ENCODE assay signal across 27 cellular contexts in the genomic region with DNA sequence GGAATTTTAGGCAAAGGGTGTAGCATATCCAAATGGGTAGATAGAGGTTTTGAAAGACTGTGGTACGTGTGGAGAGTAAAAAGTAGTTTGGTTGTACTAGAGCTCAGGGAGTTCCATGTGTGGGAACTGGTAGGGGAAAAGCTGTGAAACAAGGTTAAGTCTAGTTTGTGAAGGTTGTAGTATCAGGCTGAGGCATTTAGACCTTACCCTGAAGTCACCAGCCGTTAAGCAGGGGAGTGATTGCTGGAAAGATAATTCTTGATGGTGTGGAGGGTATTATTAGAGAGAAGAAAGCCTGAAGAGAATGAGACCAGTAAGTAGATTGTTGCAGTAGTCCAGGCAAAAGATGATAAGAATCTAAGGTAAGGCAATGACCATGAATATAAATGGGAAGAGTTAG.
"Had no signal": no experiment of that assay in that cellular context is flagged by ENCODE, and none has a peak within 500 bp of the region (broad histone marks: within the 10 kb centered on the region; RNA-seq: fewer than 3 reads in every experiment).

No MANE protein-coding gene starts in this region.

- H3K9me3 ChIP-seq: esophagus muscularis mucosa, heart left ventricle, left lung, lower lobe of right lung, mucosa of descending colon, neutrophil, suprapubic skin, tibial artery, upper lobe of right lung had no signal

- H3K9me3 Mint-ChIP-seq: activated CD4-positive, alpha-beta T cell treated with anti-CD3 and anti-CD28 coated beads, Interleukin-2, amount 10 ng/mL, durations not matched to agents 7 days and 5 days; activated CD8-positive, alpha-beta T cell treated with anti-CD3 and anti-CD28 coated beads for 36 hours; WTC11 had no signal

- H3K4me3 Mint-ChIP-seq: activated CD4-positive, alpha-beta T cell treated with anti-CD3 and anti-CD28 coated beads, Interleukin-2, amount 10 ng/mL, durations not matched to agents 7 days and 5 days; activated CD8-positive, alpha-beta T cell treated with anti-CD3 and anti-CD28 coated beads for 36 hours; activated T-cell treated with anti-CD3 and anti-CD28 coated beads, Interleukin-2, amount 50 U/mL, for 4 hours; nephron progenitor cell; WTC11 had no signal

- H3K27me3 ChIP-seq: brain microvascular endothelial cell, esophagus muscularis mucosa, foreskin keratinocyte, heart left ventricle, left lung, neutrophil, suprapubic skin, tibial artery, upper lobe of right lung had no signal

- H3K27ac Mint-ChIP-seq: activated CD4-positive, alpha-beta T cell treated with anti-CD3 and anti-CD28 coated beads, Interleukin-2, amount 10 ng/mL, durations not matched to agents 7 days and 5 days; activated CD8-positive, alpha-beta T cell treated with anti-CD3 and anti-CD28 coated beads for 36 hours; nephron progenitor cell; WTC11 had no signal

- H3K36me3 ChIP-seq: brain microvascular endothelial cell had no signal

- H3K27ac ChIP-seq: brain microvascular endothelial cell, esophagus muscularis mucosa, foreskin keratinocyte, heart left ventricle, left lung, lower lobe of right lung, neutrophil, suprapubic skin, tibial artery, upper lobe of right lung had no signal

- ATAC-seq: activated CD8-positive, alpha-beta T cell treated with anti-CD3 and anti-CD28 coated beads for 36 hours; activated T-cell treated with anti-CD3 and anti-CD28 coated beads, Interleukin-2, amount 50 U/mL, for 4 hours; foreskin keratinocyte; heart left ventricle; left lung; lower lobe of right lung; mucosa of descending colon; sciatic nerve; upper lobe of right lung; WTC11 had no signal

- H3K27me3 Mint-ChIP-seq: activated CD4-positive, alpha-beta T cell treated with anti-CD3 and anti-CD28 coated beads, Interleukin-2, amount 10 ng/mL, durations not matched to agents 7 days and 5 days; activated CD8-positive, alpha-beta T cell treated with anti-CD3 and anti-CD28 coated beads for 36 hours had no signal

- H3K4me3 ChIP-seq: esophagus muscularis mucosa, heart left ventricle, left lung, lower lobe of right lung, mucosa of descending colon, suprapubic skin, tibial artery, upper lobe of right lung had no signal

- H3K4me1 ChIP-seq: foreskin keratinocyte, suprapubic skin had no signal

- DNase-seq: activated CD4-positive, alpha-beta T cell treated with anti-CD3 and anti-CD28 coated beads for 1 hour; activated CD4-positive, alpha-beta T cell treated with anti-CD3 and anti-CD28 coated beads, Interleukin-2, amount 10 ng/mL, durations not matched to agents 7 days and 5 days; activated CD8-positive, alpha-beta T cell treated with anti-CD3 and anti-CD28 coated beads for 36 hours; activated effector memory CD4-positive, alpha-beta T cell treated with anti-CD3 and anti-CD28 coated beads, Interleukin-2, amount 50 U/mL, for 16 hours; activated naive CD4-positive, alpha-beta T cell treated with anti-CD3 and anti-CD28 coated beads, Interleukin-2, amount 50 U/mL, for 16 hours; activated T-cell treated with anti-CD3 and anti-CD28 coated beads, Interleukin-2, amount 50 U/mL, for 4 hours; amniotic stem cell; brain microvascular endothelial cell; caudate nucleus; foreskin keratinocyte; heart left ventricle; left lung; lower lobe of right lung; mesenchymal stem cell; mucosa of descending colon; nephron progenitor cell; small intestine; stimulated activated CD4-positive, alpha-beta T cell treated with anti-CD3 and anti-CD28 coated beads, Interleukin-4, amount 100 ng/mL, for 24 hours; stimulated activated naive CD4-positive, alpha-beta T cell; T-helper 1 cell; tibial artery; upper lobe of right lung had no signal

- H3K4me1 Mint-ChIP-seq: WTC11 had no signal
